1 cellular context compared by ENCODE assay signal in genomic region chr20:32208499-32209154, GRCh38.
TF ChIP-seq lines count a peak whose summit lies in the region.

No MANE protein-coding gene starts in this region.

TF ChIP-seq in K562, 482 proteins besides CTCF, POLR2A, EP300 and RAD21 (continued from another document):
- TF ChIP-seq AFF4 (CRISPR knock-in tag; IDR thresholded peaks at IDR 0.05) (0 out of 2 replicates have a peak, but pooled peaks have one; percentile 3), PTBP1 (IDR thresholded peaks at IDR 0.05; ENCODE audit: low read depth, low read length) (no peak)
